8 cellular contexts compared by ENCODE assay signal in the genomic region with DNA sequence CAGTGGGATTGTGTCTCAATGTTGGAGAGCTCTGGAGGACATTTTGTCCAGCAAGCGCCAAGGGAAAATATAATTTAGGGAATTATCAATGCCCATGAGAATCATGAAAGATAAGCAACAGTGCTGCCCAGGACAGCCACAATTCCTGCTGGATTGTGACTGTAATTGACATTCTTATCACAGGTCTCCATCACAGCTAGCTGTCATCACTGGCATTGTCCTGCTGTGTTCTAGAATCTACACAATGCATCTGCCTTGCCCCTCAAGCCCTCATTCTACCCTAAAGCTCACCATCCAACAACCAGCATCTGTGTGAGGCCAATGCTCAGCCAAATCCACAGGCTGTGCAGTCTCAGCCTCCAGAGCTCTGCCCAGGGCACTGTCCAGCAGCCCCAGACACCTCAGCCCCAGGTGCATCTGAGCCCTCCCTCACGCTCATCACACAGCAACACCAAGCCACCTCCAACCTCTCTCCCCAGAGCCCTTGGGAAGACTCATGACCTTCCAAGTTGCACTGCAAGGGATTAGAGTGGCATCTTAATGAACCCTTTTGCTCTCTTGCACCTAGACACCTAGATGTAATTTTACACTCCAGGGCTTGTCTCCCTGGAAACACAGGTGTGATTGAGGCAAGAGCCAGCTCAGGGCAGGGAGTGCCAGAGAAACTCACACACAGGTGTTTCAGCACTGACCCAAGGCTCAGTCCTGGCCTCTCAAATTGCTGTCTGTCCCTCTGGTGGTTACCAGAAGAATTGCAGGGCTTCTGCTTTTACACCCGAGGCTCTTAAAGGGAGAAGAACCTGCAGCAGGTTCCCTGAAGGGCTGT.
A peak's percentile ranks its signal among the peaks of the same experiment; 100 is the strongest.
DNase-seq lines count a peak whose midpoint lies in the region; ATAC-seq, FAIRE-seq and TF ChIP-seq lines count a peak whose summit lies in the region.

No MANE protein-coding gene starts in this region.

- no peak for TF ChIP-seq EP300 in A549 (IDR thresholded peaks at IDR 0.05)

- CTCF ChIA-PET in A549 (lab: Yijun Ruan, JAX), result interaction anchor here (0.7 to 8.3 kb wide), 12 partner anchors 8 to 652 kb away, joined by 3 to 86 read pairs (median 4); no protein-coding TSS in a partner anchor

- 3% methylated on average over 3 of the region's 3 CpGs for WGBS in A549 (ENCODE audit: missing lambda C conversion rate)

- no peaks in the 10 kb centered on the region for H3K9me3 Mint-ChIP-seq in activated T-cell treated with anti-CD3 and anti-CD28 coated beads, Interleukin-2, amount 50 U/mL, for 4 hours
- H3K9me3 Mint-ChIP-seq in glutamatergic neuron (ENCODE audit: unreplicated experiment) (no peaks in the 10 kb centered on the region), progenitor cell of endocrine pancreas (ENCODE audit: low read depth) (no peaks in the 10 kb centered on the region)

- peaks cover 77% of the 10 kb centered on the region for H3K27me3 Mint-ChIP-seq in activated T-cell treated with anti-CD3 and anti-CD28 coated beads, Interleukin-2, amount 50 U/mL, for 4 hours (ENCODE audit: low read depth)
- H3K27me3 Mint-ChIP-seq in glutamatergic neuron (ENCODE audit: unreplicated experiment) (no peaks in the 10 kb centered on the region), progenitor cell of endocrine pancreas (peaks cover 46% of the 10 kb centered on the region)

- POLR2A ChIA-PET in A549 (lab: Yijun Ruan, JAX), result no interaction called here

- H3K36me3 Mint-ChIP-seq in activated T-cell treated with anti-CD3 and anti-CD28 coated beads, Interleukin-2, amount 50 U/mL, for 4 hours (ENCODE audit: insufficient read depth), result no peaks in the 10 kb centered on the region
- H3K36me3 Mint-ChIP-seq in glutamatergic neuron (ENCODE audit: unreplicated experiment), result no peaks in the 10 kb centered on the region
- H3K36me3 Mint-ChIP-seq in progenitor cell of endocrine pancreas (ENCODE audit: insufficient read depth), result no peaks in the 10 kb centered on the region

- H3K4me2 ChIP-seq in A549, result no peak overlapping the region

- no peak for TF ChIP-seq POLR2A in A549 (IDR thresholded peaks at IDR 0.05; ENCODE audit: low read length)

- H3K4me1 Mint-ChIP-seq in activated T-cell treated with anti-CD3 and anti-CD28 coated beads, Interleukin-2, amount 50 U/mL, for 4 hours (ENCODE audit: low read depth), result no peaks in the 10 kb centered on the region
- H3K4me1 Mint-ChIP-seq in glutamatergic neuron (ENCODE audit: low read depth, unreplicated experiment) (peaks cover 3% of the 10 kb centered on the region), progenitor cell of endocrine pancreas (ENCODE audit: low read depth) (peaks cover 4% of the 10 kb centered on the region)

- H3K4me3 Mint-ChIP-seq in activated T-cell treated with anti-CD3 and anti-CD28 coated beads, Interleukin-2, amount 50 U/mL, for 4 hours, result no peak overlapping the region
- H3K4me3 Mint-ChIP-seq in glutamatergic neuron (ENCODE audit: unreplicated experiment) (no peak overlapping the region), progenitor cell of endocrine pancreas (ENCODE audit: low read depth) (no peak overlapping the region)

- TF ChIP-seq CTCF in A549 (IDR thresholded peaks at IDR 0.05), result peak; percentile 44
- peak; percentile 98 for TF ChIP-seq CTCF in glutamatergic neuron (IDR thresholded peaks at IDR 0.05; ENCODE audit: partially characterized antibody, unreplicated experiment)
- TF ChIP-seq CTCF in progenitor cell of endocrine pancreas (IDR thresholded peaks at IDR 0.05; ENCODE audit: unreplicated experiment), result peak; percentile 87

- no peak overlapping the region for H3K4me3 ChIP-seq in A549

- H3K27ac Mint-ChIP-seq in glutamatergic neuron (ENCODE audit: unreplicated experiment), result no peak overlapping the region
- peak overlapping the region; percentile 23 for H3K27ac Mint-ChIP-seq in progenitor cell of endocrine pancreas

- no peak overlapping the region for H3K27ac ChIP-seq in A549

- DNase-seq in A549 (ENCODE audit: low read depth in 1 of 2, low spot score in 1 of 2) (peak; percentile 65 to 84), GM04504 (ENCODE audit: low read depth) (peak; percentile 17), NCI-H446 treated with DMSO at 0.1 percent for 48 hours (lab: John Stamatoyannopoulos, UW) (peak; percentile 21), glutamatergic neuron (no peak), progenitor cell of endocrine pancreas (ENCODE audit: low spot score, unreplicated experiment) (no peak)
- no peak for DNase-seq in activated T-cell treated with anti-CD3 and anti-CD28 coated beads, Interleukin-2, amount 50 U/mL, for 4 hours

- H3K4me1 ChIP-seq in A549, result no peaks in the 10 kb centered on the region

- ATAC-seq in A549 (peak; percentile 84 to 88), HG03135 (IDR thresholded peaks at IDR 0.05; ENCODE audit: unreplicated experiment) (peak; percentile 54), GM19328 (IDR thresholded peaks at IDR 0.05; ENCODE audit: unreplicated experiment) (no peak)
- ATAC-seq in activated T-cell treated with anti-CD3 and anti-CD28 coated beads, Interleukin-2, amount 50 U/mL, for 4 hours, result peak; percentile 65 to 66

- FAIRE-seq in A549 (lab: Jason Lieb, UNC), result no peak

- TF ChIP-seq RAD21 in A549 (conservative IDR thresholded peaks at IDR 0.05 in 1 of 2, IDR thresholded peaks at IDR 0.05 in 1 of 2), result no peak

- H3K9me3 ChIP-seq in A549, result no peaks in the 10 kb centered on the region

TF ChIP-seq in A549, 52 proteins besides CTCF, POLR2A, EP300 and RAD21:
- TF ChIP-seq KDM5A (IDR thresholded peaks at IDR 0.05), result no peak
- TF ChIP-seq NPAS2 (CRISPR knock-in tag; IDR thresholded peaks at IDR 0.05; ENCODE audit: borderline replicate concordance), result no peak
- no peak for TF ChIP-seq CBX2 (IDR thresholded peaks at IDR 0.05; ENCODE audit: borderline replicate concordance, low read depth)
- TF ChIP-seq ZSCAN20 (CRISPR knock-in tag; IDR thresholded peaks at IDR 0.05), result no peak
- TF ChIP-seq, protein P1, sequence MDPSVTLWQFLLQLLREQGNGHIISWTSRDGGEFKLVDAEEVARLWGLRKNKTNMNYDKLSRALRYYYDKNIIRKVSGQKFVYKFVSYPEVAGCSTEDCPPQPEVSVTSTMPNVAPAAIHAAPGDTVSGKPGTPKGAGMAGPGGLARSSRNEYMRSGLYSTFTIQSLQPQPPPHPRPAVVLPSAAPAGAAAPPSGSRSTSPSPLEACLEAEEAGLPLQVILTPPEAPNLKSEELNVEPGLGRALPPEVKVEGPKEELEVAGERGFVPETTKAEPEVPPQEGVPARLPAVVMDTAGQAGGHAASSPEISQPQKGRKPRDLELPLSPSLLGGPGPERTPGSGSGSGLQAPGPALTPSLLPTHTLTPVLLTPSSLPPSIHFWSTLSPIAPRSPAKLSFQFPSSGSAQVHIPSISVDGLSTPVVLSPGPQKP (IDR thresholded peaks at IDR 0.05; ENCODE audit: low read depth, low read length), result no peak
- TF ChIP-seq, protein P2, sequence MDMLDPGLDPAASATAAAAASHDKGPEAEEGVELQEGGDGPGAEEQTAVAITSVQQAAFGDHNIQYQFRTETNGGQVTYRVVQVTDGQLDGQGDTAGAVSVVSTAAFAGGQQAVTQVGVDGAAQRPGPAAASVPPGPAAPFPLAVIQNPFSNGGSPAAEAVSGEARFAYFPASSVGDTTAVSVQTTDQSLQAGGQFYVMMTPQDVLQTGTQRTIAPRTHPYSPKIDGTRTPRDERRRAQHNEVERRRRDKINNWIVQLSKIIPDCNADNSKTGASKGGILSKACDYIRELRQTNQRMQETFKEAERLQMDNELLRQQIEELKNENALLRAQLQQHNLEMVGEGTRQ (IDR thresholded peaks at IDR 0.05), result no peak
- no peak for TF ChIP-seq FOSB (CRISPR knock-in tag; IDR thresholded peaks at IDR 0.05)
- no peak for TF ChIP-seq RCOR1 (IDR thresholded peaks at IDR 0.05; ENCODE audit: low read depth, low read length)
- TF ChIP-seq BHLHE40 (IDR thresholded peaks at IDR 0.05; ENCODE audit: low read depth, low read length), result no peak
- no peak for TF ChIP-seq MAFK (IDR thresholded peaks at IDR 0.05; ENCODE audit: partially characterized antibody)
- no peak for TF ChIP-seq HEYL (CRISPR knock-in tag; IDR thresholded peaks at IDR 0.05)
- no peak for TF ChIP-seq RFX5 (IDR thresholded peaks at IDR 0.05)
- no peak for TF ChIP-seq HOXA7 (CRISPR knock-in tag; IDR thresholded peaks at IDR 0.05)
- no peak for TF ChIP-seq NR3C1 (IDR thresholded peaks at IDR 0.05)
- TF ChIP-seq CHD4 (IDR thresholded peaks at IDR 0.05; ENCODE audit: borderline replicate concordance), result no peak
- TF ChIP-seq, protein P3, sequence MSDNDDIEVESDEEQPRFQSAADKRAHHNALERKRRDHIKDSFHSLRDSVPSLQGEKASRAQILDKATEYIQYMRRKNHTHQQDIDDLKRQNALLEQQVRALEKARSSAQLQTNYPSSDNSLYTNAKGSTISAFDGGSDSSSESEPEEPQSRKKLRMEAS (IDR thresholded peaks at IDR 0.05), result no peak

Comparison
In these comparisons a context has a peak if more than half of its experiments do, and no peak if none do; other contexts are left out.
1. DNase-seq: peak in A549 (2 of 2), GM04504 (single experiment) and NCI-H446 treated with DMSO at 0.1 percent for 48 hours (single experiment); none in activated T-cell treated with anti-CD3 and anti-CD28 coated beads, Interleukin-2, amount 50 U/mL, for 4 hours (single experiment), glutamatergic neuron (single experiment) and progenitor cell of endocrine pancreas (single experiment).
2. CTCF ChIP-seq: peak in every context shown above with its lines; median percentile 98 in glutamatergic neuron; 87 in progenitor cell of endocrine pancreas; 44 in A549.